In the genomic region with DNA sequence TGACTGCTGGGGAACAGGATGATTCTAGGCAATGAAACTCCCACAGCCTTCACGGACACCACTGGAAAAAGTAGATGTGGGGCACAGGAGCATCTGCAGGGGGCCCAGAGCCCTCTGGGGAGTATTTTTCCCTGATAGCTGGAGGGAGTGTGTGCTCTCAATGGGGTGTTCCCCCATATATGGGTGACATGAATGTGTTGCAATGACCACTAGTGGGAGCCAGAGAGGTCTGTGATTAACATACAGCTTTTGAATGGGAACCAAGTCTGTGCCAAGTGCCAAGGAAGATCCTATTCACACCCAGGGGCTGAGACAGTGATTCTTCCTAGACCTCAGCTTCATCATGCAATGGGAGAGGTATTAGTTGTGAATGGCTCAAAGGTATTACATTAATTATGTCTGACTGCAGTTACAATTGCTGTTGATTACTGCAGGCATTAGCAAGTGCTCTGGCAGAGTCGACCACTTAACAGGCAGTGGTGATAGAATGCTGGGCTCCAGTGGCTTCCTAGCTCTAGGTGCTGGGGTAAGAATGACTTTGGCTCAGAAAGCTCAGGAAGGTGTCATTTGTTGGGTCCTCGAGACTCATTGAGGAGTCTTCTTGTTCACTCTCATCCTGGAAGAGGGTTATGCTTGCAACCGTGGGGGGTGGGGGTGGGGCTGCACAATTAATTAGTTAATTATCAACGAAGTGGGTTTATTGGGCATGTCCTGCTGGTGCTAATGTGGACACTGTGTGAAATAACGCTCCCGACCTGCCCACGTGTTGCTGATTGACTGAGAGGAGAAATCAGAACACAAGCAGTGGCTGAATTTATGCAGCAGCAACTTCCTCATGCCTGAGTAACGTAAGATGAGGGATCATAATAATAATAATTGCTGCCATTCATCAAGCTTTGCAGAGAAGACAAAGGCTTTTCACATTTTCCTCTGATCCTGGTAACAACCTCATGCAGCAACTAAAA, we compare ENCODE assay signal across 8 cellular contexts.
A peak's percentile ranks its signal among the peaks of the same experiment; 100 is the strongest.
DNase-seq lines count a peak whose midpoint lies in the region; ATAC-seq lines count a peak whose summit lies in the region.

No MANE protein-coding gene starts in this region.

- peak; percentile 73 for ATAC-seq in GM19463 (IDR thresholded peaks at IDR 0.05; ENCODE audit: unreplicated experiment)
- ATAC-seq in left colon: peak; percentile 65
- no peak for ATAC-seq in HG03469 (IDR thresholded peaks at IDR 0.05; ENCODE audit: unreplicated experiment)

- DNase-seq in D341Med (ENCODE audit: low spot score): peak; percentile 72
- DNase-seq in LoVo (ENCODE audit: low spot score): peak; percentile 53
- peak; percentile 36 for DNase-seq in SKM-1 (lab: John Stamatoyannopoulos, UW; ENCODE audit: unreplicated experiment)
- DNase-seq in central memory CD4-positive, alpha-beta T cell: peak; percentile 17
- DNase-seq in left colon: peak in 1 of 2 donors; percentile 40
- DNase-seq in stimulated activated CD4-positive, alpha-beta T cell treated with anti-CD3 and anti-CD28 coated beads, Interleukin-4, amount 100 ng/mL, for 24 hours: peak; percentile 65

- intact Hi-C loops in left colon (cut with DNase I, micrococcal nuclease): no loop called here
